Comparison of ENCODE assay signal across 1 cellular context in genomic region chr14:22185191-22185590, GRCh38.
TF ChIP-seq lines count a peak whose summit lies in the region.

No MANE protein-coding gene starts in this region.

TF ChIP-seq in Ishikawa, 13 proteins besides CTCF, POLR2A, EP300 and RAD21 (continued from another document):
- TF ChIP-seq REST (IDR thresholded peaks at IDR 0.05; ENCODE audit: low read depth) (no peak), CREB1 (IDR thresholded peaks at IDR 0.05; ENCODE audit: low read depth) (no peak), USF1 (IDR thresholded peaks at IDR 0.05) (no peak), FOXM1 (IDR thresholded peaks at IDR 0.05; ENCODE audit: borderline replicate concordance, low read depth) (no peak), EGR1 (IDR thresholded peaks at IDR 0.05) (no peak), TEAD4 (IDR thresholded peaks at IDR 0.05) (no peak), ZBTB7A (IDR thresholded peaks at IDR 0.05; ENCODE audit: low read depth) (no peak), YY1 (IDR thresholded peaks at IDR 0.05; ENCODE audit: low read depth) (no peak), TAF1 (IDR thresholded peaks at IDR 0.05; ENCODE audit: low read depth) (no peak), MAX (IDR thresholded peaks at IDR 0.05) (no peak), CEBPB (IDR thresholded peaks at IDR 0.05) (no peak)
TF ChIP-seq in Ishikawa: peak in this region for 0.
